ENCODE assay signal across 10 cellular contexts in the genomic region with DNA sequence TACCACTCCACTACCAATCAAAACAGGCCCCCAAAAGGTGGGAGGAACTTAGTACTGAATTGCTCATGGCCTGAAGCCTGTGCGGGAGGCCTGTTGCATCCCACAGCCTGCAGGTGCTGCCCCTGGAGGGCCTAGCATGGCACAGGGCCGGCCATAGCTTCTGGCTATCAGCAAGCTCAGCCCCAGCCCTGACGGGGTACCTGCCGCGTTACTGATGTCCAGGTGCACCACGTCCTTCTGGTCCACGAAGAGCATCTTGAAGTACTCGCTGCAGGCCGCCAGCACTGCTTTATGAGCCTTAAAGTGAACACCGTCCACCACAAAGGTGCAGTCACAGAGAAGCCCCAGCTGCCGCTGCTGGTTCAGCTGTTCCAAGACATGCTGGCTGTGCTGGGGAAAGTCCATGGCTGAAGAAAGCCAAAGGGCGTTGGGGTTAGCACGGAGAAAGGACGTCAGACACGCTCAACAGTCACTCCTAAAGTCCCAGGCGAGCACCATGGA. TPM values are rescaled to one million over a fixed set of nuclear protein-coding genes. Genes with fewer than 3 reads are reported as not detected.
A peak's percentile ranks its signal among the peaks of the same experiment; 100 is the strongest.
DNase-seq lines count a peak whose midpoint lies in the region; ATAC-seq and TF ChIP-seq lines count a peak whose summit lies in the region.
"Had no signal": no experiment of that assay in that cellular context is flagged by ENCODE, and none has a peak within 500 bp of the region (broad histone marks: within the 10 kb centered on the region; RNA-seq: fewer than 3 reads in every experiment).

No MANE protein-coding gene starts in this region.

- peaks cover 41% of the 10 kb centered on the region for H3K36me3 ChIP-seq in upper lobe of right lung
- peaks cover 31% of the 10 kb centered on the region for H3K36me3 ChIP-seq in HAP-1 (replicated peaks)

- intact Hi-C loops in upper lobe of right lung (cut with DNase I): no loop called here

- H3K4me1 ChIP-seq in upper lobe of right lung (peaks cover 55% of the 10 kb centered on the region), HAP-1 (no peaks in the 10 kb centered on the region)

- POLR2A ChIA-PET in naive thymus-derived CD8-positive, alpha-beta T cell (lab: Charles Lee): no interaction called here

- H3K9me3 Mint-ChIP-seq in activated naive CD4-positive, alpha-beta T cell treated with anti-CD3 and anti-CD28 coated beads, Interleukin-2, amount 50 U/mL, for 24 hours: no peaks in the 10 kb centered on the region
- H3K9me3 Mint-ChIP-seq in naive thymus-derived CD8-positive, alpha-beta T cell: no peaks in the 10 kb centered on the region

- H3K27ac Mint-ChIP-seq in activated naive CD4-positive, alpha-beta T cell treated with anti-CD3 and anti-CD28 coated beads, Interleukin-2, amount 50 U/mL, for 24 hours: peak overlapping the region; percentile 100
- H3K27ac Mint-ChIP-seq in naive thymus-derived CD8-positive, alpha-beta T cell: peak overlapping the region in 9 of 10 donors; percentile 63 to 95 (median 87)

- H3K4me3 ChIP-seq in upper lobe of right lung: no peak overlapping the region
- H3K4me3 ChIP-seq in HAP-1: no peak overlapping the region

- H3K4me1 Mint-ChIP-seq in activated naive CD4-positive, alpha-beta T cell treated with anti-CD3 and anti-CD28 coated beads, Interleukin-2, amount 50 U/mL, for 24 hours: peaks cover 58% of the 10 kb centered on the region
- peaks cover 23 to 59% (median 46%) of the 10 kb centered on the region in 4 donors for H3K4me1 Mint-ChIP-seq in naive thymus-derived CD8-positive, alpha-beta T cell

- no peaks in the 10 kb centered on the region for H3K27me3 Mint-ChIP-seq in activated naive CD4-positive, alpha-beta T cell treated with anti-CD3 and anti-CD28 coated beads, Interleukin-2, amount 50 U/mL, for 24 hours
- no peaks in the 10 kb centered on the region for H3K27me3 Mint-ChIP-seq in naive thymus-derived CD8-positive, alpha-beta T cell

- H3K9me3 ChIP-seq in upper lobe of right lung (no peaks in the 10 kb centered on the region), HAP-1 (no peaks in the 10 kb centered on the region)

- no peak for TF ChIP-seq CTCF in upper lobe of right lung (IDR thresholded peaks at IDR 0.05)

- in situ Hi-C loops in HAP-1 (cut with MboI; ENCODE audit: low sequenced_read_pairs): no loop called here

- H3K4me3 Mint-ChIP-seq in activated naive CD4-positive, alpha-beta T cell treated with anti-CD3 and anti-CD28 coated beads, Interleukin-2, amount 50 U/mL, for 24 hours: peak overlapping the region; percentile 15
- peak overlapping the region in 1 of 10 donors; percentile 51 for H3K4me3 Mint-ChIP-seq in naive thymus-derived CD8-positive, alpha-beta T cell

- ATAC-seq in naive thymus-derived CD8-positive, alpha-beta T cell: no peak
- no peak for ATAC-seq in upper lobe of right lung

- H3K27me3 ChIP-seq in upper lobe of right lung: no peaks in the 10 kb centered on the region
- H3K27me3 ChIP-seq in HAP-1 (ENCODE audit: low read depth): no peaks in the 10 kb centered on the region

- no peak for DNase-seq in activated naive CD4-positive, alpha-beta T cell (lab: John Stamatoyannopoulos, UW)
- DNase-seq in caudate nucleus (lab: John Stamatoyannopoulos, UW) (peak in 2 of 61 donors; percentile 22 to 78), upper lobe of right lung (no peak), HAP-1 (ENCODE audit: low spot score in 2 of 2) (no peak), NCI-H446 treated with DMSO at 0.1 percent for 48 hours (lab: John Stamatoyannopoulos, UW) (no peak), activated gamma-delta T cell treated with Interleukin-2 at 50 U/mL for 16 hours (no peak)
- DNase-seq in naive thymus-derived CD8-positive, alpha-beta T cell: no peak

- H3K27ac ChIP-seq in caudate nucleus (ENCODE audit: low read depth, low read length) (peak overlapping the region; percentile 11), upper lobe of right lung (peak overlapping the region; percentile 89)
- H3K27ac ChIP-seq: KMS-11 had no signal

- peaks cover 8% of the 10 kb centered on the region for H3K36me3 Mint-ChIP-seq in activated naive CD4-positive, alpha-beta T cell treated with anti-CD3 and anti-CD28 coated beads, Interleukin-2, amount 50 U/mL, for 24 hours
- H3K36me3 Mint-ChIP-seq in naive thymus-derived CD8-positive, alpha-beta T cell: peaks cover 0 to 36% (median 3%) of the 10 kb centered on the region in 3 donors

RNA-seq across cellular contexts. Expression of a gene that starts 27.8 kb away (rescaled TPM):
- total RNA-seq in naive thymus-derived CD8-positive, alpha-beta T cell: 10 to 100 TPM; 49.3 to 58.1 TPM
- 10 to 100 TPM; 10.2 to 23.3 (median 11.1) TPM for polyA plus RNA-seq in naive thymus-derived CD8-positive, alpha-beta T cell
- total RNA-seq in upper lobe of right lung: 42.3 TPM

RNA-seq across cellular contexts. Expression of a gene that starts 55.9 kb away (rescaled TPM):
- total RNA-seq in naive thymus-derived CD8-positive, alpha-beta T cell: not detected
- polyA plus RNA-seq in naive thymus-derived CD8-positive, alpha-beta T cell: not detected
- not detected for total RNA-seq in upper lobe of right lung
- polyA plus RNA-seq: adipose tissue had no signal
